ENCODE assay signal across 20 cellular contexts in genomic region chr16:66832661-66833305, GRCh38. TPM values are rescaled to one million over a fixed set of nuclear protein-coding genes. Genes with fewer than 3 reads are reported as not detected.
DNase-seq lines count a peak whose midpoint lies in the region; ATAC-seq and TF ChIP-seq lines count a peak whose summit lies in the region.
"Had no signal": no experiment of that assay in that cellular context is flagged by ENCODE, and none has a peak within 500 bp of the region (broad histone marks: within the 10 kb centered on the region; RNA-seq: fewer than 3 reads in every experiment).

No MANE protein-coding gene starts in this region.

- H3K4me1 Mint-ChIP-seq in neural crest cell: peaks cover 15% of the 10 kb centered on the region

- H3K27me3 Mint-ChIP-seq in neural crest cell (ENCODE audit: low read depth): peaks cover 33% of the 10 kb centered on the region

- peak overlapping the region; percentile 72 for H2AFZ ChIP-seq in mammary epithelial cell (ENCODE audit: low read depth, low read length)

- H3K27ac ChIP-seq in mammary epithelial cell (ENCODE audit: insufficient read depth, low read depth, low read length): no peak overlapping the region
- H3K27ac ChIP-seq in heart right ventricle: no peak overlapping the region
- H3K27ac ChIP-seq: coronary artery, tibial nerve had no signal

- peaks cover 29% of the 10 kb centered on the region for H3K79me2 ChIP-seq in mammary epithelial cell (ENCODE audit: insufficient read depth, low read length)

- H3K9ac ChIP-seq in mammary epithelial cell (ENCODE audit: insufficient read depth, low read length): no peak overlapping the region

- CTCF ChIA-PET in mammary epithelial cell (lab: Charles Lee; ENCODE audit: low non-redundant PET): no interaction called here

- TF ChIP-seq CTCF in mammary epithelial cell (conservative IDR thresholded peaks at IDR 0.05 in 1 of 2, IDR thresholded peaks at IDR 0.05 in 1 of 2; ENCODE audit: extremely low read depth in 1 of 2, insufficient read depth in 1 of 2, low read depth in 1 of 2, low read length in 2 of 2): no peak
- TF ChIP-seq CTCF in neural crest cell (conservative IDR thresholded peaks at IDR 0.05): no peak
- TF ChIP-seq CTCF in heart right ventricle (IDR thresholded peaks at IDR 0.05): no peak

- ATAC-seq in heart right ventricle (no peak), HG03460 (IDR thresholded peaks at IDR 0.05; ENCODE audit: unreplicated experiment) (no peak), GM18868 (IDR thresholded peaks at IDR 0.05; ENCODE audit: unreplicated experiment) (no peak)
- ATAC-seq: left lobe of liver had no signal

- H3K4me2 ChIP-seq in mammary epithelial cell (ENCODE audit: insufficient read depth, low read depth, low read length): no peak overlapping the region

- intact Hi-C loops in mammary epithelial cell (cut with micrococcal nuclease): no loop called here
- intact Hi-C loops in heart right ventricle (cut with DNase I): loop anchor here in 5 of 10 donors (2.0 to 5.0 kb wide), 2 partner anchors 34 to 35 kb away; no protein-coding TSS in a partner anchor

- no peak overlapping the region for H3K4me3 ChIP-seq in mammary epithelial cell (replicated peaks in 1 of 3; ENCODE audit: insufficient read depth in 1 of 3, low read depth in 2 of 3, low read length in 3 of 3)
- H3K4me3 ChIP-seq in heart right ventricle: no peak overlapping the region
- H3K4me3 ChIP-seq: coronary artery, tibial nerve had no signal

- H3K36me3 Mint-ChIP-seq in neural crest cell (ENCODE audit: low read depth): peaks cover under 1% of the 10 kb centered on the region

- in situ Hi-C loops in mammary epithelial cell (cut with MboI; ENCODE audit: low sequenced_read_pairs in 2 of 2): no loop called here

- H3K27me3 ChIP-seq in mammary epithelial cell (ENCODE audit: insufficient read depth, low read length): no peaks in the 10 kb centered on the region
- peaks cover 0 to 4% (median 0%) of the 10 kb centered on the region in 7 donors for H3K27me3 ChIP-seq in heart right ventricle
- H3K27me3 ChIP-seq: tibial nerve had no signal

- peak; percentile 39 for DNase-seq in H4 (ENCODE audit: low spot score)
- DNase-seq in M059J (ENCODE audit: low read depth): peak; percentile 74
- peak; percentile 71 for DNase-seq in mammary epithelial cell
- DNase-seq in neural crest cell (ENCODE audit: low read depth, low spot score): no peak
- DNase-seq in heart right ventricle: no peak
- DNase-seq: activated T-cell treated with anti-CD3 and anti-CD28 coated beads, Interleukin-2, amount 50 U/mL, for 1 hour; GF-D8; hypothalamus; NCI-H187; NCI-H774; Right ventricle myocardium superior; stimulated activated CD8-positive, alpha-beta memory T cell treated with anti-CD3 and anti-CD28 coated beads, Interleukin-4, amount 100 ng/mL, for 48 hours; T-helper 2 cell had no signal

- no peaks in the 10 kb centered on the region for H3K9me3 ChIP-seq in mammary epithelial cell (replicated peaks; ENCODE audit: insufficient read depth, low read length)
- no peaks in the 10 kb centered on the region for H3K9me3 ChIP-seq in heart right ventricle
- H3K9me3 ChIP-seq: tibial nerve had no signal

- no peak overlapping the region for H3K27ac Mint-ChIP-seq in neural crest cell (ENCODE audit: unreplicated experiment)

- H3K4me1 ChIP-seq in mammary epithelial cell (ENCODE audit: insufficient read depth, low read length): peaks cover 11% of the 10 kb centered on the region
- peaks cover 5 to 24% (median 14%) of the 10 kb centered on the region in 9 donors for H3K4me1 ChIP-seq in heart right ventricle

- BruUV-seq in mammary epithelial cell (replicated peaks; lab: Mats Ljungman, UMichigan): no TSS peak

- 48% methylated on average over 7 of the region's 7 CpGs for WGBS in mammary epithelial cell (ENCODE audit: low coverage, missing lambda C conversion rate)
- WGBS in heart right ventricle, 2 donors: 81 to 82% methylated on average over 7 of the region's 7 CpGs

- dilution Hi-C loops in mammary epithelial cell (cut with HindIII; ENCODE audit: low sequenced_read_pairs): loop anchor here (5.0 kb wide), 1 partner anchor 65 kb away; no protein-coding TSS in a partner anchor

- H3K36me3 ChIP-seq in mammary epithelial cell (ENCODE audit: insufficient read depth, low read length) (peaks cover 6% of the 10 kb centered on the region), heart right ventricle (peaks cover 0 to 8% (median 0%) of the 10 kb centered on the region in 9 donors)
- H3K36me3 ChIP-seq: tibial nerve had no signal

- peak overlapping the region; percentile 60 for H3K4me3 Mint-ChIP-seq in neural crest cell

- no peaks in the 10 kb centered on the region for H3K9me3 Mint-ChIP-seq in neural crest cell

- no peaks in the 10 kb centered on the region for H4K20me1 ChIP-seq in mammary epithelial cell (ENCODE audit: insufficient read depth, low read length)

RNA-seq across cellular contexts. Expression of gene NAE1, which starts 2.0 kb away (rescaled TPM):
- total RNA-seq in H4 (2014; rRNA removed; shearing (Covaris generic)): 132 and 142 TPM in 2 replicates
- 91.2 and 127 TPM in 2 replicates for total RNA-seq in M059J (2014; rRNA removed; shearing (Covaris generic))
- total RNA-seq in mammary epithelial cell (10 to 100 TPM; 66.5 to 81.1 TPM), neural crest cell (156 TPM in 2 replicates), heart right ventricle (10 to 100 TPM; 29.6 to 35.9 (median 31.3) TPM)
- polyA plus RNA-seq in mammary epithelial cell (50.6 TPM), heart right ventricle (10 to 100 TPM; 23.7 to 27.8 TPM)
- polyA minus RNA-seq in mammary epithelial cell: 30.4 TPM

RNA-seq across cellular contexts. Expression of gene CA7, which starts 11.4 kb away (rescaled TPM):
- total RNA-seq in H4 (2014; rRNA removed; shearing (Covaris generic)): not detected in 2 replicates
- total RNA-seq in M059J (2014; rRNA removed; shearing (Covaris generic)): not detected in 2 replicates
- total RNA-seq in mammary epithelial cell: not detected
- not detected for polyA plus RNA-seq in mammary epithelial cell
- not detected for polyA minus RNA-seq in mammary epithelial cell
- not detected in 2 replicates for total RNA-seq in neural crest cell
- not detected for total RNA-seq in heart right ventricle
- polyA plus RNA-seq in heart right ventricle: not detected
- total RNA-seq: left lobe of liver, Right ventricle myocardium superior, tibial nerve had no signal

RNA-seq across cellular contexts. Expression of gene TERB1, which starts 31.4 kb away (rescaled TPM):
- total RNA-seq in H4 (2014; rRNA removed; shearing (Covaris generic)): 0.27 TPM in 1 of 2 replicates, not detected in the other
- not detected in 2 replicates for total RNA-seq in M059J (2014; rRNA removed; shearing (Covaris generic))
- under 1 TPM in 1 of 2 donors, not detected in 1; 0.17 TPM for total RNA-seq in mammary epithelial cell
- polyA plus RNA-seq in mammary epithelial cell: 0.05 TPM
- not detected for polyA minus RNA-seq in mammary epithelial cell
- total RNA-seq in neural crest cell: 0.25 and 0.26 TPM in 2 replicates
- under 1 TPM in 1 of 10 donors, not detected in 9; 0.12 TPM for total RNA-seq in heart right ventricle
- not detected for polyA plus RNA-seq in heart right ventricle
- total RNA-seq: left lobe of liver, Right ventricle myocardium superior, tibial nerve had no signal
- polyA plus RNA-seq: adipose tissue, esophagus had no signal

RNA-seq across cellular contexts. Expression of gene PDP2, which starts 47.5 kb away (rescaled TPM):
- 9.8 and 20.3 TPM in 2 replicates for total RNA-seq in H4 (2014; rRNA removed; shearing (Covaris generic))
- total RNA-seq in M059J (2014; rRNA removed; shearing (Covaris generic)): 4.2 and 15.1 TPM in 2 replicates
- total RNA-seq in mammary epithelial cell: 10 to 100 TPM; 14.2 to 25.0 TPM
- 19.3 TPM for polyA plus RNA-seq in mammary epithelial cell
- polyA minus RNA-seq in mammary epithelial cell: 14.5 TPM
- total RNA-seq in neural crest cell: 18.0 and 22.7 TPM in 2 replicates
- total RNA-seq in heart right ventricle: 1 to 10 TPM; 2.9 to 5.7 (median 3.8) TPM
- polyA plus RNA-seq in heart right ventricle: 1 to 10 TPM; 1.2 to 1.4 TPM

Comparison
In these comparisons a context has a peak if more than half of its experiments do, and no peak if none do; other contexts are left out.
1. DNase-seq: peak in H4 (single experiment), M059J (single experiment) and mammary epithelial cell (single experiment); none in neural crest cell (single experiment) and heart right ventricle (0 of 2).